18 cellular contexts compared by ENCODE assay signal in genomic region chr11:20036625-20037335, GRCh38.
DNase-seq lines count a peak whose midpoint lies in the region; ATAC-seq, FAIRE-seq and TF ChIP-seq lines count a peak whose summit lies in the region.
"Had no signal": no experiment of that assay in that cellular context is flagged by ENCODE, and none has a peak within 500 bp of the region (broad histone marks: within the 10 kb centered on the region; RNA-seq: fewer than 3 reads in every experiment).

No MANE protein-coding gene starts in this region.

- H4K20me1 ChIP-seq in osteoblast (ENCODE audit: insufficient read depth, low read length): no peaks in the 10 kb centered on the region

- no peak for TF ChIP-seq CTCF in osteoblast (IDR thresholded peaks at IDR 0.05; ENCODE audit: extremely low read depth, low read depth, low read length)

- ATAC-seq in HG03135 (IDR thresholded peaks at IDR 0.05; ENCODE audit: unreplicated experiment): no peak

- H3K9me3 ChIP-seq in osteoblast (ENCODE audit: low read depth, low read length): no peaks in the 10 kb centered on the region

- peak; percentile 23 for DNase-seq in DMS 273 (lab: John Stamatoyannopoulos, UW; ENCODE audit: unreplicated experiment)
- DNase-seq in DMS 273 treated with DMSO at 0.1 percent for 48 hours (lab: John Stamatoyannopoulos, UW): no peak
- peak; percentile 22 for DNase-seq in NCI-H2196 treated with DMSO at 0.1 percent for 48 hours (lab: John Stamatoyannopoulos, UW; ENCODE audit: unreplicated experiment)
- DNase-seq in epithelial cell of prostate (ENCODE audit: low read depth, low spot score): no peak
- no peak for DNase-seq in osteoblast (ENCODE audit: insufficient read length, low spot score, missing footprints)
- no peak for DNase-seq in GM19239 (ENCODE audit: insufficient read length, low spot score)
- no peak for DNase-seq in hepatic stellate cell (ENCODE audit: low spot score)
- DNase-seq: activated CD4-positive, alpha-beta T cell treated with anti-CD3 and anti-CD28 coated beads, Interleukin-2, amount 50 U/mL, for 48 hours; activated naive CD8-positive, alpha-beta T cell treated with anti-CD3 and anti-CD28 coated beads, Interleukin-2, amount 10 ng/mL, durations not matched to agents 7 days and 5 days; activated T-cell treated with anti-CD3 and anti-CD28 coated beads, Interleukin-2, amount 50 U/mL, for 48 hours; NCI-H1048; NCI-H2171 treated with DMSO at 0.1 percent for 48 hours; stimulated activated naive CD4-positive, alpha-beta T cell treated with Interleukin-2 at 50 U/mL for 16 hours had no signal

- H3K36me3 ChIP-seq in osteoblast (ENCODE audit: insufficient read depth, low read length): peaks cover 19% of the 10 kb centered on the region

- peak overlapping the region; percentile 25 for H3K4me2 ChIP-seq in osteoblast (ENCODE audit: insufficient read depth, low read length)

- peaks cover 21% of the 10 kb centered on the region for H3K4me1 ChIP-seq in osteoblast (ENCODE audit: insufficient read depth, low read length)

- H3K27ac ChIP-seq in epithelial cell of prostate (peak overlapping the region; percentile 73), osteoblast (ENCODE audit: low read depth, low read length) (peak overlapping the region; percentile 84)
- H3K27ac ChIP-seq: 22Rv1, HL-60 had no signal

- no peaks in the 10 kb centered on the region for H3K27me3 ChIP-seq in osteoblast (ENCODE audit: insufficient read depth, low read length)

- H2AFZ ChIP-seq in osteoblast (ENCODE audit: low read length): no peak overlapping the region

- no peak for FAIRE-seq in GM19239 (lab: Jason Lieb, UNC)
- FAIRE-seq: bronchial epithelial cell, K562 had no signal

- no peak overlapping the region for H3K4me3 ChIP-seq in osteoblast (ENCODE audit: insufficient read depth, low read length)
- H3K4me3 ChIP-seq: K562 had no signal

- peaks cover 25% of the 10 kb centered on the region for H3K79me2 ChIP-seq in osteoblast (ENCODE audit: insufficient read depth, low read length)

Comparison
In these comparisons a context has a peak if more than half of its experiments do, and no peak if none do; other contexts are left out.
1. DNase-seq: peak in DMS 273 (single experiment) and NCI-H2196 treated with DMSO at 0.1 percent for 48 hours (single experiment); none in DMS 273 treated with DMSO at 0.1 percent for 48 hours (single experiment), epithelial cell of prostate (single experiment), osteoblast (single experiment), GM19239 (single experiment) and hepatic stellate cell (single experiment).